ENCODE assay signal across 9 cellular contexts in genomic region chr9:127796225-127796813, GRCh38. TPM values are rescaled to one million over a fixed set of nuclear protein-coding genes. Genes with fewer than 3 reads are reported as not detected.
A peak's percentile ranks its signal among the peaks of the same experiment; 100 is the strongest.
DNase-seq lines count a peak whose midpoint lies in the region; TF ChIP-seq lines count a peak whose summit lies in the region.
"Had no signal": no experiment of that assay in that cellular context is flagged by ENCODE, and none has a peak within 500 bp of the region (broad histone marks: within the 10 kb centered on the region; RNA-seq: fewer than 3 reads in every experiment).

No MANE protein-coding gene starts in this region.

- H3K4me2 ChIP-seq in DOHH2 (ENCODE audit: low read length) (peak overlapping the region; percentile 57), neural progenitor cell (no peak overlapping the region)

- peak overlapping the region; percentile 81 for H3K27ac ChIP-seq in DOHH2 (ENCODE audit: low read depth, low read length)
- H3K27ac ChIP-seq in neural progenitor cell = no peak overlapping the region

- TF ChIP-seq CTCF in DOHH2 (IDR thresholded peaks at IDR 0.05; ENCODE audit: low read depth, low read length, poor library complexity, severe bottlenecking) (peak; percentile 12), brain (conservative IDR thresholded peaks at IDR 0.05) (no peak), neural progenitor cell (IDR thresholded peaks at IDR 0.05) (no peak)

- H3K4me1 Mint-ChIP-seq in brain (peaks cover 17% of the 10 kb centered on the region), neural progenitor cell (peaks cover 4% of the 10 kb centered on the region)

- no peaks in the 10 kb centered on the region for H3K9me3 Mint-ChIP-seq in brain
- no peaks in the 10 kb centered on the region for H3K9me3 Mint-ChIP-seq in neural progenitor cell

- H3K27me3 ChIP-seq in DOHH2 (ENCODE audit: control insufficient read depth, low read length) (no peaks in the 10 kb centered on the region), neural progenitor cell (no peaks in the 10 kb centered on the region)

- DNase-seq in NCI-H1092 (lab: John Stamatoyannopoulos, UW) = peak; percentile 27
- no peak for DNase-seq in neural progenitor cell (ENCODE audit: low spot score)
- DNase-seq in HUDEP-2 (lab: John Stamatoyannopoulos, UW; ENCODE audit: unreplicated experiment in 76 of 76) = no peak
- DNase-seq in NCI-H345 (lab: John Stamatoyannopoulos, UW) = no peak
- DNase-seq in NCI-H345 treated with DMSO at 0.1 percent for 48 hours (lab: John Stamatoyannopoulos, UW; ENCODE audit: unreplicated experiment) = no peak
- DNase-seq in activated CD4-positive, CD25-positive, alpha-beta regulatory T cell (lab: John Stamatoyannopoulos, UW) = no peak
- DNase-seq: NCI-H1436 treated with DMSO at 0.1 percent for 48 hours had no signal

- H4K20me1 ChIP-seq in DOHH2 (ENCODE audit: control insufficient read depth, insufficient read depth, low read depth, low read length) (no peaks in the 10 kb centered on the region), neural progenitor cell (ENCODE audit: low read depth) (peaks cover 6% of the 10 kb centered on the region)

- H3K36me3 Mint-ChIP-seq in brain = peaks cover 13% of the 10 kb centered on the region
- H3K36me3 Mint-ChIP-seq in neural progenitor cell = peaks cover 3% of the 10 kb centered on the region

- H3K4me1 ChIP-seq in DOHH2 (ENCODE audit: control insufficient read depth, low read length) (peaks cover 46% of the 10 kb centered on the region), neural progenitor cell (peaks cover 3% of the 10 kb centered on the region)

- no peak overlapping the region for H3K9ac ChIP-seq in neural progenitor cell

- no peak overlapping the region for H2AFZ ChIP-seq in neural progenitor cell (replicated peaks)

- no peaks in the 10 kb centered on the region for H3K27me3 Mint-ChIP-seq in brain
- peaks cover 2% of the 10 kb centered on the region for H3K27me3 Mint-ChIP-seq in neural progenitor cell (ENCODE audit: insufficient read depth, low read depth)

- H3K4me3 Mint-ChIP-seq in brain (peak overlapping the region in 1 of 5 experiments; percentile 40), neural progenitor cell (peak overlapping the region; percentile 60)

- H3K79me2 ChIP-seq in DOHH2 (ENCODE audit: control insufficient read depth, low read length) (no peaks in the 10 kb centered on the region), neural progenitor cell (ENCODE audit: low read depth) (no peaks in the 10 kb centered on the region)

- H3F3A ChIP-seq in DOHH2 (ENCODE audit: control insufficient read depth, insufficient read depth) = peaks cover 43% of the 10 kb centered on the region
- H3F3A ChIP-seq in neural progenitor cell (ENCODE audit: low read depth) = peaks cover 30% of the 10 kb centered on the region

- H3K9me3 ChIP-seq in DOHH2 (ENCODE audit: control insufficient read depth, insufficient read depth, low read length) (no peaks in the 10 kb centered on the region), neural progenitor cell (ENCODE audit: low read depth) (no peaks in the 10 kb centered on the region)

- peak overlapping the region; percentile 38 to 70 (median 54) for H3K27ac Mint-ChIP-seq in brain
- H3K27ac Mint-ChIP-seq in neural progenitor cell = no peak overlapping the region

- no peaks in the 10 kb centered on the region for H3K9me2 ChIP-seq in DOHH2 (replicated peaks; ENCODE audit: control insufficient read depth, low read length)

- peaks cover 23% of the 10 kb centered on the region for H3K36me3 ChIP-seq in DOHH2 (ENCODE audit: control insufficient read depth, low read length)
- H3K36me3 ChIP-seq in neural progenitor cell = no peaks in the 10 kb centered on the region

- H3K4me3 ChIP-seq in DOHH2 (ENCODE audit: low read length) (peak overlapping the region; percentile 45), neural progenitor cell (no peak overlapping the region)

RNA-seq across cellular contexts. Expression of gene FPGS, which starts 6.4 kb away (rescaled TPM):
- polyA plus RNA-seq in brain (ENCODE audit: insufficient read depth, low read depth, low replicate concordance) = 55.8 TPM
- total RNA-seq in neural progenitor cell (ENCODE audit: low replicate concordance) = 32.8 and 60.5 TPM in 2 replicates

RNA-seq across cellular contexts. Expression of gene CDK9, which starts 10.5 kb away (rescaled TPM):
- 68.6 TPM for polyA plus RNA-seq in brain (ENCODE audit: insufficient read depth, low read depth, low replicate concordance)
- total RNA-seq in neural progenitor cell (ENCODE audit: low replicate concordance) = 22.5 and 47.8 TPM in 2 replicates

RNA-seq across cellular contexts. Expression of gene SH2D3C, which starts 17.9 kb away (rescaled TPM):
- polyA plus RNA-seq in brain (ENCODE audit: insufficient read depth, low read depth, low replicate concordance) = 32.2 TPM
- total RNA-seq in neural progenitor cell (ENCODE audit: low replicate concordance) = 1.8 and 1.9 TPM in 2 replicates

RNA-seq across cellular contexts. Expression of gene ENG, which starts 58.1 kb away (rescaled TPM):
- polyA plus RNA-seq in brain (ENCODE audit: insufficient read depth, low read depth, low replicate concordance) = 47.3 TPM
- total RNA-seq in neural progenitor cell (ENCODE audit: low replicate concordance) = 0.19 TPM in 1 of 2 replicates, not detected in the other
